Comparison of ENCODE assay signal across 1 cellular context in genomic region chr11:8906629-8907028, GRCh38.
TF ChIP-seq lines count a peak whose summit lies in the region.

No MANE protein-coding gene starts in this region.

TF ChIP-seq in SK-N-SH, 30 proteins besides CTCF, POLR2A, EP300 and RAD21 (continued from another document):
- TF ChIP-seq MXI1 (IDR thresholded peaks at IDR 0.05; ENCODE audit: low read depth, low read length) (no peak), NRF1 (IDR thresholded peaks at IDR 0.05; ENCODE audit: low read depth, low read length) (no peak), NFIC (IDR thresholded peaks at IDR 0.05; ENCODE audit: borderline replicate concordance) (peak; percentile 98), ELF1 (IDR thresholded peaks at IDR 0.05) (peak; percentile 33; the same call in 1 of the 2 replicates), FOXJ3 (CRISPR knock-in tag; IDR thresholded peaks at IDR 0.05) (no peak), RCOR1 (IDR thresholded peaks at IDR 0.05; ENCODE audit: low read length) (no peak), JUND (IDR thresholded peaks at IDR 0.05) (peak; percentile 95), SIN3A (IDR thresholded peaks at IDR 0.05; ENCODE audit: borderline replicate concordance, low read depth, low read length) (0 out of 2 replicates have a peak, but pooled peaks have one; percentile 60), YY1 (IDR thresholded peaks at IDR 0.05; ENCODE audit: low read depth) (no peak), GATA2 (CRISPR knock-in tag; IDR thresholded peaks at IDR 0.05) (no peak), CHD2 (IDR thresholded peaks at IDR 0.05; ENCODE audit: low read length, partially characterized antibody) (no peak), GABPA (IDR thresholded peaks at IDR 0.05; ENCODE audit: low read depth) (no peak)
- TF ChIP-seq, protein P1, sequence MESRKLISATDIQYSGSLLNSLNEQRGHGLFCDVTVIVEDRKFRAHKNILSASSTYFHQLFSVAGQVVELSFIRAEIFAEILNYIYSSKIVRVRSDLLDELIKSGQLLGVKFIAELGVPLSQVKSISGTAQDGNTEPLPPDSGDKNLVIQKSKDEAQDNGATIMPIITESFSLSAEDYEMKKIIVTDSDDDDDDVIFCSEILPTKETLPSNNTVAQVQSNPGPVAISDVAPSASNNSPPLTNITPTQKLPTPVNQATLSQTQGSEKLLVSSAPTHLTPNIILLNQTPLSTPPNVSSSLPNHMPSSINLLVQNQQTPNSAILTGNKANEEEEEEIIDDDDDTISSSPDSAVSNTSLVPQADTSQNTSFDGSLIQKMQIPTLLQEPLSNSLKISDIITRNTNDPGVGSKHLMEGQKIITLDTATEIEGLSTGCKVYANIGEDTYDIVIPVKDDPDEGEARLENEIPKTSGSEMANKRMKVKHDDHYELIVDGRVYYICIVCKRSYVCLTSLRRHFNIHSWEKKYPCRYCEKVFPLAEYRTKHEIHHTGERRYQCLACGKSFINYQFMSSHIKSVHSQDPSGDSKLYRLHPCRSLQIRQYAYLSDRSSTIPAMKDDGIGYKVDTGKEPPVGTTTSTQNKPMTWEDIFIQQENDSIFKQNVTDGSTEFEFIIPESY (IDR thresholded peaks at IDR 0.05; ENCODE audit: borderline replicate concordance, low read depth) = peak; percentile 85
- TF ChIP-seq, protein P2, sequence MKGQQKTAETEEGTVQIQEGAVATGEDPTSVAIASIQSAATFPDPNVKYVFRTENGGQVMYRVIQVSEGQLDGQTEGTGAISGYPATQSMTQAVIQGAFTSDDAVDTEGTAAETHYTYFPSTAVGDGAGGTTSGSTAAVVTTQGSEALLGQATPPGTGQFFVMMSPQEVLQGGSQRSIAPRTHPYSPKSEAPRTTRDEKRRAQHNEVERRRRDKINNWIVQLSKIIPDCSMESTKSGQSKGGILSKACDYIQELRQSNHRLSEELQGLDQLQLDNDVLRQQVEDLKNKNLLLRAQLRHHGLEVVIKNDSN (IDR thresholded peaks at IDR 0.05; ENCODE audit: borderline replicate concordance, low read depth) = 0 out of 2 replicates have a peak, but pooled peaks have one; percentile 30
- TF ChIP-seq, protein P3, sequence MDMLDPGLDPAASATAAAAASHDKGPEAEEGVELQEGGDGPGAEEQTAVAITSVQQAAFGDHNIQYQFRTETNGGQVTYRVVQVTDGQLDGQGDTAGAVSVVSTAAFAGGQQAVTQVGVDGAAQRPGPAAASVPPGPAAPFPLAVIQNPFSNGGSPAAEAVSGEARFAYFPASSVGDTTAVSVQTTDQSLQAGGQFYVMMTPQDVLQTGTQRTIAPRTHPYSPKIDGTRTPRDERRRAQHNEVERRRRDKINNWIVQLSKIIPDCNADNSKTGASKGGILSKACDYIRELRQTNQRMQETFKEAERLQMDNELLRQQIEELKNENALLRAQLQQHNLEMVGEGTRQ (IDR thresholded peaks at IDR 0.05; ENCODE audit: borderline replicate concordance, low read depth, low read length) = no peak
- TF ChIP-seq, protein P4, sequence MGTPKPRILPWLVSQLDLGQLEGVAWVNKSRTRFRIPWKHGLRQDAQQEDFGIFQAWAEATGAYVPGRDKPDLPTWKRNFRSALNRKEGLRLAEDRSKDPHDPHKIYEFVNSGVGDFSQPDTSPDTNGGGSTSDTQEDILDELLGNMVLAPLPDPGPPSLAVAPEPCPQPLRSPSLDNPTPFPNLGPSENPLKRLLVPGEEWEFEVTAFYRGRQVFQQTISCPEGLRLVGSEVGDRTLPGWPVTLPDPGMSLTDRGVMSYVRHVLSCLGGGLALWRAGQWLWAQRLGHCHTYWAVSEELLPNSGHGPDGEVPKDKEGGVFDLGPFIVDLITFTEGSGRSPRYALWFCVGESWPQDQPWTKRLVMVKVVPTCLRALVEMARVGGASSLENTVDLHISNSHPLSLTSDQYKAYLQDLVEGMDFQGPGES (IDR thresholded peaks at IDR 0.05; ENCODE audit: low read depth, low read length) = no peak
